In genomic region chr19:1133471-1133929, GRCh38 we compare ENCODE assay signal across 8 cellular contexts. TPM values are rescaled to one million over a fixed set of nuclear protein-coding genes. Genes with fewer than 3 reads are reported as not detected.
DNase-seq lines count a peak whose midpoint lies in the region; ATAC-seq and TF ChIP-seq lines count a peak whose summit lies in the region.

No MANE protein-coding gene starts in this region.

- H3K4me1 ChIP-seq in DOHH2 (ENCODE audit: control insufficient read depth, low read length) (peaks cover 37% of the 10 kb centered on the region), upper lobe of left lung (peaks cover 68 to 80% (median 74%) of the 10 kb centered on the region in 4 donors)

- H3K9me3 ChIP-seq in DOHH2 (ENCODE audit: control insufficient read depth, insufficient read depth, low read length) (no peaks in the 10 kb centered on the region), upper lobe of left lung (no peaks in the 10 kb centered on the region)

- no peak overlapping the region for H3K27ac Mint-ChIP-seq in nephron

- H3K36me3 Mint-ChIP-seq in nephron (ENCODE audit: low read depth) = no peaks in the 10 kb centered on the region

- no peaks in the 10 kb centered on the region for H3K9me3 Mint-ChIP-seq in nephron

- H3K27me3 ChIP-seq in DOHH2 (ENCODE audit: control insufficient read depth, low read length) (peaks cover 10% of the 10 kb centered on the region), upper lobe of left lung (no peaks in the 10 kb centered on the region)

- H3K9me2 ChIP-seq in DOHH2 (replicated peaks; ENCODE audit: control insufficient read depth, low read length) = no peaks in the 10 kb centered on the region

- TF ChIP-seq EP300 in upper lobe of left lung (IDR thresholded peaks at IDR 0.05) = no peak

- no peak overlapping the region for H3K27ac ChIP-seq in DOHH2 (ENCODE audit: low read depth, low read length)
- peak overlapping the region; percentile 100 for H3K27ac ChIP-seq in adipose tissue (ENCODE audit: low read depth, low read length)
- peak overlapping the region; percentile 94 to 99 (median 97) for H3K27ac ChIP-seq in upper lobe of left lung

- H4K20me1 ChIP-seq in DOHH2 (ENCODE audit: control insufficient read depth, insufficient read depth, low read depth, low read length) = peaks cover 21% of the 10 kb centered on the region

- ATAC-seq in HG02678 (IDR thresholded peaks at IDR 0.05; ENCODE audit: unreplicated experiment) = peak; percentile 61
- peak; percentile 7 to 15 for ATAC-seq in upper lobe of left lung (ENCODE audit: low FRiP score in 2 of 2)
- no peak for ATAC-seq in GM18517 (IDR thresholded peaks at IDR 0.05; ENCODE audit: unreplicated experiment)
- ATAC-seq in sciatic nerve = no peak

- H3K27me3 Mint-ChIP-seq in nephron (ENCODE audit: low read depth) = no peaks in the 10 kb centered on the region

- peak; percentile 42 to 89 (median 59) for DNase-seq in T-helper 2 cell
- DNase-seq in upper lobe of left lung = peak; percentile 55 to 89
- DNase-seq in sciatic nerve (ENCODE audit: low spot score) = no peak

- peaks cover 4% of the 10 kb centered on the region for H3K4me1 Mint-ChIP-seq in nephron

- no peak for TF ChIP-seq CTCF in DOHH2 (IDR thresholded peaks at IDR 0.05; ENCODE audit: low read depth, low read length, poor library complexity, severe bottlenecking)
- TF ChIP-seq CTCF in nephron (IDR thresholded peaks at IDR 0.05; ENCODE audit: unreplicated experiment in 3 of 3) = no peak
- TF ChIP-seq CTCF in upper lobe of left lung (IDR thresholded peaks at IDR 0.05) = no peak

- peak overlapping the region in 2 of 3 experiments; percentile 32 to 34 for H3K4me3 Mint-ChIP-seq in nephron

- peak overlapping the region; percentile 79 for H3K4me2 ChIP-seq in DOHH2 (ENCODE audit: low read length)

- H3K79me2 ChIP-seq in DOHH2 (ENCODE audit: control insufficient read depth, low read length) = peaks cover 8% of the 10 kb centered on the region; the same call in 1 of the 2 replicates

- H3K4me3 ChIP-seq in DOHH2 (ENCODE audit: low read length) (no peak overlapping the region), upper lobe of left lung (peak overlapping the region in 3 of 4 donors; percentile 60 to 74 (median 65))

- TF ChIP-seq POLR2A in upper lobe of left lung (IDR thresholded peaks at IDR 0.05) = peak in 1 of 4 donors; percentile 63

- H3K36me3 ChIP-seq in DOHH2 (ENCODE audit: control insufficient read depth, low read length) (no peaks in the 10 kb centered on the region), upper lobe of left lung (peaks cover 0 to 32% (median 9%) of the 10 kb centered on the region in 4 donors)

- no peaks in the 10 kb centered on the region for H3F3A ChIP-seq in DOHH2 (ENCODE audit: control insufficient read depth, insufficient read depth)

- intact Hi-C loops in sciatic nerve (cut with DNase I) = no loop called here

- 83 to 93% (median 88%) methylated on average over 22 to 25 of the region's 25 CpGs for WGBS in adipose tissue, 3 donors
- 90 to 100% methylated on average over 4 to 21 of the region's 25 CpGs for WGBS in upper lobe of left lung, 2 donors

RNA-seq across cellular contexts. Expression of gene GPX4, which starts 29.7 kb away (rescaled TPM):
- 1,000 to 10,000 TPM in 2 of 3 donors, 100 to 1,000 TPM in 1; 205 to 2,242 (median 1,517) TPM for polyA plus RNA-seq in adipose tissue
- 100 to 1,000 TPM; 370 to 717 (median 484) TPM for total RNA-seq in upper lobe of left lung
- 239 TPM for total RNA-seq in sciatic nerve

RNA-seq across cellular contexts. Expression of gene POLR2E, which starts 38.3 kb away (rescaled TPM):
- 100 to 1,000 TPM in 2 of 3 donors, 10 to 100 TPM in 1; 86.3 to 393 (median 226) TPM for polyA plus RNA-seq in adipose tissue
- total RNA-seq in upper lobe of left lung (100 to 1,000 TPM in 4 of 6 donors, 10 to 100 TPM in 2; 50.0 to 176 (median 103) TPM), sciatic nerve (99.8 TPM)

RNA-seq across cellular contexts. Expression of gene SBNO2, which starts 40.6 kb away (rescaled TPM):
- polyA plus RNA-seq in adipose tissue = 100 to 1,000 TPM in 1 of 3 donors, 10 to 100 TPM in 2; 22.0 to 155 (median 53.1) TPM
- total RNA-seq in upper lobe of left lung = 100 to 1,000 TPM in 4 of 6 donors, 10 to 100 TPM in 2; 44.8 to 159 (median 106) TPM
- total RNA-seq in sciatic nerve = 131 TPM

Comparison
In these comparisons a context has a peak if more than half of its experiments do, and no peak if none do; other contexts are left out.
1. ATAC-seq: peak in HG02678 (single experiment) and upper lobe of left lung (2 of 2); none in GM18517 (single experiment) and sciatic nerve (single experiment).